Comparison of ENCODE assay signal across 8 cellular contexts in genomic region chr20:46520976-46521579, GRCh38. TPM values are rescaled to one million over a fixed set of nuclear protein-coding genes. Genes with fewer than 3 reads are reported as not detected.
DNase-seq lines count a peak whose midpoint lies in the region; ATAC-seq and TF ChIP-seq lines count a peak whose summit lies in the region.

No MANE protein-coding gene starts in this region.

- no peak overlapping the region for H3K27ac Mint-ChIP-seq in activated CD4-positive, alpha-beta T cell treated with anti-CD3 and anti-CD28 coated beads, Interleukin-2, amount 10 ng/mL, durations not matched to agents 7 days and 5 days
- no peak overlapping the region for H3K27ac Mint-ChIP-seq in endodermal cell

- H3K27me3 ChIP-seq in endodermal cell (ENCODE audit: control insufficient read depth, insufficient read depth, low read length, poor library complexity, severe bottlenecking): peaks cover 11% of the 10 kb centered on the region
- H3K27me3 ChIP-seq in stomach: peaks cover 0 to 46% (median 2%) of the 10 kb centered on the region in 3 donors

- CTCF ChIA-PET in activated CD4-positive, alpha-beta T cell treated with anti-CD3 and anti-CD28 coated beads, Interleukin-2, amount 10 ng/mL, durations not matched to agents 7 days and 5 days (lab: Charles Lee): interaction anchor here (1.1 to 2.5 kb wide), 2 partner anchors 28 to 168 kb away, joined by 6 to 10 read pairs; partner anchors contain the start of gene TP53RK

- no peak overlapping the region for H3K4me3 Mint-ChIP-seq in activated CD4-positive, alpha-beta T cell treated with anti-CD3 and anti-CD28 coated beads, Interleukin-2, amount 10 ng/mL, durations not matched to agents 7 days and 5 days
- no peak overlapping the region for H3K4me3 Mint-ChIP-seq in endodermal cell

- no peaks in the 10 kb centered on the region for H3K36me3 Mint-ChIP-seq in activated CD4-positive, alpha-beta T cell treated with anti-CD3 and anti-CD28 coated beads, Interleukin-2, amount 10 ng/mL, durations not matched to agents 7 days and 5 days (ENCODE audit: low read depth)
- no peaks in the 10 kb centered on the region for H3K36me3 Mint-ChIP-seq in endodermal cell (ENCODE audit: low read depth)

- H3K9ac ChIP-seq in endodermal cell (ENCODE audit: extremely low read depth, low read length, poor library complexity, severe bottlenecking): no peak overlapping the region

- H3K4me1 Mint-ChIP-seq in activated CD4-positive, alpha-beta T cell treated with anti-CD3 and anti-CD28 coated beads, Interleukin-2, amount 10 ng/mL, durations not matched to agents 7 days and 5 days: no peaks in the 10 kb centered on the region
- H3K4me1 Mint-ChIP-seq in endodermal cell: no peaks in the 10 kb centered on the region

- POLR2A ChIA-PET in activated CD4-positive, alpha-beta T cell treated with anti-CD3 and anti-CD28 coated beads, Interleukin-2, amount 10 ng/mL, durations not matched to agents 7 days and 5 days (lab: Charles Lee): no interaction called here

- no peak overlapping the region for H3K27ac ChIP-seq in endodermal cell (ENCODE audit: low read depth, low read length)
- H3K27ac ChIP-seq in stomach: no peak overlapping the region

- H3K4me1 ChIP-seq in endodermal cell (ENCODE audit: control insufficient read depth, insufficient read depth, low read length) (no peaks in the 10 kb centered on the region), stomach (no peaks in the 10 kb centered on the region)

- 36 to 39% methylated on average over 4 of the region's 4 CpGs for WGBS in endodermal cell (ENCODE audit: insufficient coverage in 1 of 2, insufficient read length in 1 of 2), 2 experiments
- 20 to 25% (median 24%) methylated on average over 4 of the region's 4 CpGs for WGBS in stomach, 5 donors

- peaks cover 25% of the 10 kb centered on the region for H3K27me3 Mint-ChIP-seq in activated CD4-positive, alpha-beta T cell treated with anti-CD3 and anti-CD28 coated beads, Interleukin-2, amount 10 ng/mL, durations not matched to agents 7 days and 5 days
- peaks cover 24% of the 10 kb centered on the region for H3K27me3 Mint-ChIP-seq in endodermal cell (ENCODE audit: insufficient read depth)

- H3K36me3 ChIP-seq in endodermal cell (ENCODE audit: control insufficient read depth, insufficient read depth, low read length) (no peaks in the 10 kb centered on the region), stomach (no peaks in the 10 kb centered on the region)

- peak; percentile 86 for TF ChIP-seq CTCF in AG09309 (IDR thresholded peaks at IDR 0.05; ENCODE audit: control insufficient read depth, insufficient read depth, low read depth, low read length, missing control alignments)
- peak; percentile 69 for TF ChIP-seq CTCF in GM20000 (IDR thresholded peaks at IDR 0.05; ENCODE audit: extremely low read depth, missing control alignments)
- TF ChIP-seq CTCF in endodermal cell (conservative IDR thresholded peaks at IDR 0.05): peak; percentile 89
- peak in 5 of 7 experiments; percentile 42 to 71 (median 58) for TF ChIP-seq CTCF in stomach (IDR thresholded peaks at IDR 0.05)

- no peak for ATAC-seq in GM21447 (IDR thresholded peaks at IDR 0.05; ENCODE audit: unreplicated experiment)

- no peak for TF ChIP-seq POLR2A in stomach (IDR thresholded peaks at IDR 0.05)

- H3K9me3 Mint-ChIP-seq in activated CD4-positive, alpha-beta T cell treated with anti-CD3 and anti-CD28 coated beads, Interleukin-2, amount 10 ng/mL, durations not matched to agents 7 days and 5 days: no peaks in the 10 kb centered on the region
- no peaks in the 10 kb centered on the region for H3K9me3 Mint-ChIP-seq in endodermal cell

- no peak for TF ChIP-seq EP300 in stomach (IDR thresholded peaks at IDR 0.05)

- peak; percentile 7 for DNase-seq in AG09309 (ENCODE audit: low read depth)
- DNase-seq in GM20000 (ENCODE audit: low spot score): peak; percentile 73
- DNase-seq in NCI-H226: peak; percentile 29
- DNase-seq in activated CD4-positive, alpha-beta T cell treated with anti-CD3 and anti-CD28 coated beads, Interleukin-2, amount 10 ng/mL, durations not matched to agents 7 days and 5 days: peak; percentile 63
- DNase-seq in endodermal cell: peak; percentile 92
- DNase-seq in middle frontal gyrus (ENCODE audit: extremely low spot score, low spot score): peak; percentile 23
- DNase-seq in stomach: peak; percentile 67

- H3K4me3 ChIP-seq in AG09309 (ENCODE audit: control insufficient read depth, low read depth, low read length) (no peak overlapping the region), endodermal cell (ENCODE audit: low read length) (no peak overlapping the region), stomach (no peak overlapping the region)

- H3K9me3 ChIP-seq in endodermal cell (ENCODE audit: control insufficient read depth, low read length): no peaks in the 10 kb centered on the region
- peaks cover 0 to 4% (median under 1%) of the 10 kb centered on the region in 4 donors for H3K9me3 ChIP-seq in stomach

- intact Hi-C loops in stomach (cut with DNase I; ENCODE audit: low total_unique reads): no loop called here

RNA-seq across cellular contexts. Expression of gene ZNF334, which starts 7.7 kb away (rescaled TPM):
- under 1 TPM; 0.50 to 0.71 TPM for total RNA-seq in activated CD4-positive, alpha-beta T cell treated with anti-CD3 and anti-CD28 coated beads, Interleukin-2, amount 10 ng/mL, durations not matched to agents 7 days and 5 days
- 10 to 100 TPM; 21.1 to 31.7 TPM for total RNA-seq in endodermal cell
- 20.5 TPM for polyA plus RNA-seq in endodermal cell (2013, experiment 1 of 2)
- polyA plus RNA-seq in endodermal cell (2013, experiment 2 of 2): 18.4 TPM
- total RNA-seq in stomach: 10 to 100 TPM in 2 of 5 donors, 1 to 10 TPM in 3; 1.4 to 12.8 (median 5.4) TPM
- polyA plus RNA-seq in stomach: 1 to 10 TPM; 1.6 to 4.4 (median 2.0) TPM

RNA-seq across cellular contexts. Expression of gene OCSTAMP, which starts 29.4 kb away (rescaled TPM):
- total RNA-seq in activated CD4-positive, alpha-beta T cell treated with anti-CD3 and anti-CD28 coated beads, Interleukin-2, amount 10 ng/mL, durations not matched to agents 7 days and 5 days: not detected
- not detected for total RNA-seq in endodermal cell
- 0.36 TPM for polyA plus RNA-seq in endodermal cell (2013, experiment 1 of 2)
- polyA plus RNA-seq in endodermal cell (2013, experiment 2 of 2): 0.25 TPM
- total RNA-seq in stomach: not detected
- not detected for polyA plus RNA-seq in stomach

Comparison
In these comparisons a context has a peak if more than half of its experiments do, and no peak if none do; other contexts are left out.
1. DNase-seq: peak in every context shown above with its lines; median percentile 92 in endodermal cell; 73 in GM20000; 67 in stomach; 63 in activated CD4-positive, alpha-beta T cell treated with anti-CD3 and anti-CD28 coated beads, Interleukin-2, amount 10 ng/mL, durations not matched to agents 7 days and 5 days; 29 in NCI-H226; 23 in middle frontal gyrus; 7 in AG09309.